Comparison of ENCODE assay signal across 25 cellular contexts in genomic region chr10:125444790-125445189, GRCh38.
"Had no signal": no experiment of that assay in that cellular context is flagged by ENCODE, and none has a peak within 500 bp of the region (broad histone marks: within the 10 kb centered on the region; RNA-seq: fewer than 3 reads in every experiment).

No MANE protein-coding gene starts in this region.

- H3K27ac Mint-ChIP-seq: IgD-negative memory B cell had no signal

- H3K4me3 Mint-ChIP-seq: IgD-negative memory B cell had no signal

- H3K9ac ChIP-seq: KMS-11 had no signal

- H3K4me2 ChIP-seq: KMS-11 had no signal

- DNase-seq: Kasumi-1, MM.1S, NCI-H1092 treated with DMSO at 0.1 percent for 48 hours, NCI-H1436, NCI-H187, NCI-H2029, NCI-H2081 treated with DMSO at 0.1 percent for 48 hours, NCI-H2171, NCI-H226, NCI-H446, NCI-H510A, NCI-H524 treated with DMSO at 0.1 percent for 48 hours, NCI-H69, NCI-H774, Right ventricle myocardium superior, RPMI8226, SIG-M5 had no signal

- H3K36me3 ChIP-seq: SJSA1 had no signal

- H3K27ac ChIP-seq: HL-60, KMS-11, SJSA1, SK-N-MC had no signal

- H3K27me3 Mint-ChIP-seq: IgD-negative memory B cell had no signal

- H3K9me3 ChIP-seq: SJSA1 had no signal

- H3K4me3 ChIP-seq: K562, SJSA1, SK-N-MC had no signal

- H3K36me3 Mint-ChIP-seq: IgD-negative memory B cell had no signal

- FAIRE-seq: HTR-8/SVneo, K562, RCC 7860 had no signal
